In the genomic region with DNA sequence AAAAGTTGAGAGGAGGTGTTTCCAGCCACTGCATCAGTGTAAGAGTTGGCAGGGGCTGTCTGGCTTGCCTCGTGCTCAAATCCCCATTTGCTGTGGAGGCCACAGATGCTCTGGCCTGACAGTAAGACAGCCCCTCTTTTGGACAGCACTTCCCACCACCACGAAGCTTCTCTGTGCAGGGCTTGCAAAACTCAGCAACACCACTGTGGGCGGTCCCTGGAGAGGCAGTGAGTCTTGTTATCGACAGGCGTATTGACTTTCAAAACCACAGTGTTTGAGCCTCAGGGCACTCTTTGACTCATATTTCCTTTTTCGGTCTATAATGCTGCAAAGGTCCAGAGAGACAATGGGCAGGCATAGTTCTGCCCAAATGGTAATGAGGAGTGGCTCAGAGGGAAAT, we compare ENCODE assay signal across 9 cellular contexts.
DNase-seq lines count a peak whose midpoint lies in the region; ATAC-seq, FAIRE-seq and TF ChIP-seq lines count a peak whose summit lies in the region.
"Had no signal": no experiment of that assay in that cellular context is flagged by ENCODE, and none has a peak within 500 bp of the region (broad histone marks: within the 10 kb centered on the region; RNA-seq: fewer than 3 reads in every experiment).

No MANE protein-coding gene starts in this region.

- no peak for FAIRE-seq in HTR-8/SVneo (lab: Jason Lieb, UNC)

- CTCF ChIA-PET in activated CD4-positive, alpha-beta memory T cell treated with anti-CD3 and anti-CD28 coated beads for 36 hours (lab: Charles Lee) = no interaction called here

- H3K4me1 Mint-ChIP-seq in activated CD4-positive, alpha-beta memory T cell treated with anti-CD3 and anti-CD28 coated beads for 36 hours (ENCODE audit: low read depth) = no peaks in the 10 kb centered on the region

- POLR2A ChIA-PET in activated CD4-positive, alpha-beta memory T cell treated with anti-CD3 and anti-CD28 coated beads for 36 hours (lab: Charles Lee) = no interaction called here

- ATAC-seq in GM18858 (IDR thresholded peaks at IDR 0.05; ENCODE audit: unreplicated experiment) = peak; percentile 95
- peak; percentile 96 for ATAC-seq in HG02571 (IDR thresholded peaks at IDR 0.05; ENCODE audit: unreplicated experiment)

- H3K36me3 Mint-ChIP-seq in activated CD4-positive, alpha-beta memory T cell treated with anti-CD3 and anti-CD28 coated beads for 36 hours = no peaks in the 10 kb centered on the region

- no peak for TF ChIP-seq CTCF in NB4 (IDR thresholded peaks at IDR 0.05; ENCODE audit: low read depth, low read length)

- H3K27me3 Mint-ChIP-seq in activated CD4-positive, alpha-beta memory T cell treated with anti-CD3 and anti-CD28 coated beads for 36 hours = no peaks in the 10 kb centered on the region

- intact Hi-C loops in activated CD4-positive, alpha-beta memory T cell treated with anti-CD3 and anti-CD28 coated beads for 36 hours (cut with micrococcal nuclease) = no loop called here

- no peak overlapping the region for H3K4me3 Mint-ChIP-seq in activated CD4-positive, alpha-beta memory T cell treated with anti-CD3 and anti-CD28 coated beads for 36 hours

- H3K9me3 Mint-ChIP-seq in activated CD4-positive, alpha-beta memory T cell treated with anti-CD3 and anti-CD28 coated beads for 36 hours = no peaks in the 10 kb centered on the region

- TF ChIP-seq POLR2A in NB4 (IDR thresholded peaks at IDR 0.05; ENCODE audit: extremely low read depth, insufficient read length) = no peak

- peak; percentile 89 for DNase-seq in NB4 (ENCODE audit: low read depth)
- peak; percentile 7 for DNase-seq in iris pigment epithelial cell (ENCODE audit: low read depth)
- DNase-seq in KG1 (lab: John Stamatoyannopoulos, UW) = no peak
- no peak for DNase-seq in HTR-8/SVneo (ENCODE audit: insufficient read length, low spot score)
- DNase-seq in activated CD4-positive, alpha-beta memory T cell treated with anti-CD3 and anti-CD28 coated beads for 36 hours = no peak
- no peak for DNase-seq in DMS53 treated with DMSO at 0.1 percent for 48 hours (lab: John Stamatoyannopoulos, UW; ENCODE audit: unreplicated experiment)

- no peak overlapping the region for H3K4me3 ChIP-seq in NB4 (ENCODE audit: low read depth, low read length)
- H3K4me3 ChIP-seq: cardiac muscle cell had no signal

- no peak overlapping the region for H3K27ac Mint-ChIP-seq in activated CD4-positive, alpha-beta memory T cell treated with anti-CD3 and anti-CD28 coated beads for 36 hours

Comparison
In these comparisons a context has a peak if more than half of its experiments do, and no peak if none do; other contexts are left out.
1. DNase-seq: peak in NB4 (single experiment) and iris pigment epithelial cell (single experiment); none in KG1 (single experiment), HTR-8/SVneo (single experiment), activated CD4-positive, alpha-beta memory T cell treated with anti-CD3 and anti-CD28 coated beads for 36 hours (single experiment) and DMS53 treated with DMSO at 0.1 percent for 48 hours (single experiment).